In genomic region chr20:57647933-57648785, GRCh38 we compare ENCODE assay signal across 19 cellular contexts. TPM values are rescaled to one million over a fixed set of nuclear protein-coding genes. Genes with fewer than 3 reads are reported as not detected.
DNase-seq lines count a peak whose midpoint lies in the region; TF ChIP-seq lines count a peak whose summit lies in the region.
"Had no signal": no experiment of that assay in that cellular context is flagged by ENCODE, and none has a peak within 500 bp of the region (broad histone marks: within the 10 kb centered on the region; RNA-seq: fewer than 3 reads in every experiment).

No MANE protein-coding gene starts in this region.

- peaks cover 7% of the 10 kb centered on the region for H3K27me3 Mint-ChIP-seq in endothelial cell (ENCODE audit: unreplicated experiment)
- H3K27me3 Mint-ChIP-seq in type B pancreatic cell, result peaks cover 18% of the 10 kb centered on the region

- peaks cover 5% of the 10 kb centered on the region for H3K9me3 Mint-ChIP-seq in endothelial cell (ENCODE audit: unreplicated experiment)
- peaks cover 8% of the 10 kb centered on the region for H3K9me3 Mint-ChIP-seq in type B pancreatic cell

- H3K4me1 Mint-ChIP-seq in endothelial cell (ENCODE audit: unreplicated experiment) (no peaks in the 10 kb centered on the region), type B pancreatic cell (ENCODE audit: unreplicated experiment) (no peaks in the 10 kb centered on the region)
- H3K4me1 Mint-ChIP-seq: CD8-positive, alpha-beta memory T cell had no signal

- H4K20me1 ChIP-seq in osteoblast (ENCODE audit: insufficient read depth, low read length), result no peaks in the 10 kb centered on the region

- H3K27ac ChIP-seq in HEK293 (ENCODE audit: extremely low read depth, low read depth, low read length), result no peak overlapping the region
- no peak overlapping the region for H3K27ac ChIP-seq in osteoblast (ENCODE audit: low read depth, low read length)
- H3K27ac ChIP-seq: A549; BLaER1 treated with 17β-estradiol and CSF1 and Interleukin-3, amounts not matched to agents 10 nM and 100 nM had no signal

- H3K36me3 Mint-ChIP-seq in endothelial cell (ENCODE audit: low read depth, unreplicated experiment), result peaks cover 25% of the 10 kb centered on the region
- H3K36me3 Mint-ChIP-seq in type B pancreatic cell, result no peaks in the 10 kb centered on the region

- TF ChIP-seq CTCF in HEK293 (tag by site-specific recombination; IDR thresholded peaks at IDR 0.05) (no peak), endothelial cell (IDR thresholded peaks at IDR 0.05; ENCODE audit: unreplicated experiment) (no peak), osteoblast (IDR thresholded peaks at IDR 0.05; ENCODE audit: extremely low read depth, low read depth, low read length) (no peak), type B pancreatic cell (conservative IDR thresholded peaks at IDR 0.05) (no peak)

- H3K4me1 ChIP-seq in HEK293 (ENCODE audit: control insufficient read depth, insufficient read depth, low read length) (no peaks in the 10 kb centered on the region), osteoblast (ENCODE audit: insufficient read depth, low read length) (no peaks in the 10 kb centered on the region)
- H3K4me1 ChIP-seq: A549 had no signal

- H3K79me2 ChIP-seq in osteoblast (ENCODE audit: insufficient read depth, low read length), result no peaks in the 10 kb centered on the region

- no peaks in the 10 kb centered on the region for H3K9me3 ChIP-seq in HEK293 (ENCODE audit: control insufficient read depth, insufficient read depth, low read depth, low read length)
- H3K9me3 ChIP-seq in osteoblast (ENCODE audit: low read depth, low read length), result no peaks in the 10 kb centered on the region

- POLR2A ChIA-PET in HEK293 (lab: Yijun Ruan, JAX), result no interaction called here

- CTCF ChIA-PET in HEK293 (lab: Yijun Ruan, JAX), result interaction anchor here (0.5 to 3.1 kb wide), 2 partner anchors 62 to 439 kb away, joined by 3 to 19 read pairs; partner anchors contain the start of gene PMEPA1

- H3K4me3 ChIP-seq in HEK293 (ENCODE audit: low read depth, low read length) (no peak overlapping the region), osteoblast (ENCODE audit: insufficient read depth, low read length) (no peak overlapping the region)
- H3K4me3 ChIP-seq: A549; BLaER1 treated with 17β-estradiol and CSF1 and Interleukin-3, amounts not matched to agents 10 nM and 100 nM had no signal

- no peaks in the 10 kb centered on the region for H3K27me3 ChIP-seq in osteoblast (ENCODE audit: insufficient read depth, low read length)
- H3K27me3 ChIP-seq: BLaER1 treated with 17β-estradiol and CSF1 and Interleukin-3, amounts not matched to agents 10 nM and 100 nM had no signal

- H3K27ac Mint-ChIP-seq in endothelial cell (ENCODE audit: unreplicated experiment) (peak overlapping the region; percentile 87), type B pancreatic cell (no peak overlapping the region)
- H3K27ac Mint-ChIP-seq: CD8-positive, alpha-beta memory T cell had no signal

- no peak overlapping the region for H3K4me2 ChIP-seq in osteoblast (ENCODE audit: insufficient read depth, low read length)
- H3K4me2 ChIP-seq: A549; BLaER1 treated with 17β-estradiol and CSF1 and Interleukin-3, amounts not matched to agents 10 nM and 100 nM had no signal

- DNase-seq in activated CD4-positive, CD25-positive, alpha-beta regulatory T cell treated with anti-CD3 and anti-CD28 coated beads, Interleukin-2, amount 50 U/mL, for 72 hours, result peak; percentile 4
- DNase-seq in activated CD4-positive, CD25-positive, alpha-beta regulatory T cell (lab: John Stamatoyannopoulos, UW), result no peak
- DNase-seq in endothelial cell (ENCODE audit: low spot score) (no peak), osteoblast (ENCODE audit: insufficient read length, low spot score, missing footprints) (peak; percentile 69), type B pancreatic cell (ENCODE audit: extremely low spot score, unreplicated experiment) (no peak), NCI-H526 (lab: John Stamatoyannopoulos, UW) (no peak), NCI-H1930 (lab: John Stamatoyannopoulos, UW) (no peak)
- DNase-seq: CD8-positive, alpha-beta memory T cell; GF-D8; GOT3; NCI-H1048; NCI-H1436 treated with DMSO at 0.1 percent for 48 hours; NCI-H226; NCI-H524 treated with DMSO at 0.1 percent for 48 hours; SHP77 treated with DMSO at 0.1 percent for 48 hours had no signal

- H3K4me3 Mint-ChIP-seq in endothelial cell (ENCODE audit: unreplicated experiment) (peak overlapping the region; percentile 49), type B pancreatic cell (no peak overlapping the region)
- H3K4me3 Mint-ChIP-seq: CD8-positive, alpha-beta memory T cell had no signal

- H2AFZ ChIP-seq in osteoblast (ENCODE audit: low read length), result no peak overlapping the region

- H3K36me3 ChIP-seq in HEK293 (ENCODE audit: control insufficient read depth in 2 of 2, insufficient read depth in 1 of 2, low read length in 2 of 2), result peaks cover 0 to 26% of the 10 kb centered on the region in 2 experiments; a peak in 1 of 3 replicates
- H3K36me3 ChIP-seq in osteoblast (ENCODE audit: insufficient read depth, low read length), result peaks cover 13% of the 10 kb centered on the region

TF ChIP-seq in HEK293, 187 proteins besides CTCF, POLR2A, EP300 and RAD21:
- TF ChIP-seq ZBTB1 (tag by site-specific recombination; IDR thresholded peaks at IDR 0.05) (no peak), ZNF239 (tag by site-specific recombination; IDR thresholded peaks at IDR 0.05) (peak; percentile 96)
TF ChIP-seq in HEK293: peak in this region for 1.

RNA-seq across cellular contexts. Expression of gene ZBP1, which starts 27.9 kb away (rescaled TPM):
- total RNA-seq in endothelial cell (ENCODE audit: unreplicated experiment), result not detected
- not detected in 2 replicates for total RNA-seq in osteoblast
- total RNA-seq in type B pancreatic cell (ENCODE audit: low replicate concordance), result not detected in 2 replicates
- total RNA-seq: MCF 10A had no signal

Comparison
In these comparisons a context has a peak if more than half of its experiments do, and no peak if none do; other contexts are left out.
1. DNase-seq: peak in activated CD4-positive, CD25-positive, alpha-beta regulatory T cell treated with anti-CD3 and anti-CD28 coated beads, Interleukin-2, amount 50 U/mL, for 72 hours (single experiment) and osteoblast (single experiment); none in activated CD4-positive, CD25-positive, alpha-beta regulatory T cell (0 of 4), endothelial cell (single experiment), type B pancreatic cell (single experiment), NCI-H526 (0 of 2) and NCI-H1930 (0 of 2).